Comparison of ENCODE assay signal across 8 cellular contexts in genomic region chr13:28493740-28494536, GRCh38. TPM values are rescaled to one million over a fixed set of nuclear protein-coding genes. Genes with fewer than 3 reads are reported as not detected.
DNase-seq lines count a peak whose midpoint lies in the region; ATAC-seq and TF ChIP-seq lines count a peak whose summit lies in the region.

No MANE protein-coding gene starts in this region.

- peaks cover 5% of the 10 kb centered on the region for H3K4me1 Mint-ChIP-seq in neural progenitor cell

- H3K9ac ChIP-seq in neural progenitor cell: no peak overlapping the region

- TF ChIP-seq CTCF in BE2C (IDR thresholded peaks at IDR 0.05; ENCODE audit: low read depth, low read length): no peak
- TF ChIP-seq CTCF in dorsolateral prefrontal cortex (IDR thresholded peaks at IDR 0.05 in 54 of 56, conservative IDR thresholded peaks at IDR 0.05 in 2 of 56; ENCODE audit: low read depth in 1 of 56, partially characterized antibody in 56 of 56): no peak
- no peak for TF ChIP-seq CTCF in neural progenitor cell (IDR thresholded peaks at IDR 0.05)

- H3K9me3 ChIP-seq in BE2C: no peaks in the 10 kb centered on the region
- no peaks in the 10 kb centered on the region for H3K9me3 ChIP-seq in neural progenitor cell (ENCODE audit: low read depth)

- H3K27ac ChIP-seq in dorsolateral prefrontal cortex: peak overlapping the region in 38 of 59 donors; percentile 5 to 81 (median 50)
- H3K27ac ChIP-seq in neural progenitor cell: no peak overlapping the region

- H3K79me2 ChIP-seq in neural progenitor cell (ENCODE audit: low read depth): peaks cover 10% of the 10 kb centered on the region

- peaks cover 24% of the 10 kb centered on the region for H3F3A ChIP-seq in neural progenitor cell (ENCODE audit: low read depth)

- intact Hi-C loops in dorsolateral prefrontal cortex (cut with DNase I): no loop called here

- H3K27ac Mint-ChIP-seq in neural progenitor cell: no peak overlapping the region

- no peaks in the 10 kb centered on the region for H3K9me3 Mint-ChIP-seq in neural progenitor cell

- peaks cover 23% of the 10 kb centered on the region for H4K20me1 ChIP-seq in neural progenitor cell (ENCODE audit: low read depth)

- H2AFZ ChIP-seq in neural progenitor cell (replicated peaks): peak overlapping the region; percentile 91

- peak; percentile 29 for ATAC-seq in HG02642 (IDR thresholded peaks at IDR 0.05; ENCODE audit: poor library complexity, unreplicated experiment)

- H3K27me3 Mint-ChIP-seq in neural progenitor cell (ENCODE audit: insufficient read depth, low read depth): peaks cover 59% of the 10 kb centered on the region

- H3K4me1 ChIP-seq in BE2C (peaks cover 4% of the 10 kb centered on the region; the same call in 1 of the 2 replicates), neural progenitor cell (peaks cover 11% of the 10 kb centered on the region)

- H3K27me3 ChIP-seq in BE2C (peaks cover 45% of the 10 kb centered on the region), dorsolateral prefrontal cortex (peaks cover 13 to 88% (median 72%) of the 10 kb centered on the region in 45 donors), neural progenitor cell (peaks cover 89% of the 10 kb centered on the region)

- H3K4me3 Mint-ChIP-seq in neural progenitor cell: peak overlapping the region; percentile 80

- peak; percentile 19 for DNase-seq in BE2C
- DNase-seq in dorsolateral prefrontal cortex: peak in 1 of 10 donors; percentile 17
- DNase-seq in neural progenitor cell (ENCODE audit: low spot score): peak; percentile 67
- no peak for DNase-seq in stimulated activated naive CD4-positive, alpha-beta T cell treated with Interleukin-2 at 50 U/mL for 16 hours (lab: John Stamatoyannopoulos, UW)
- no peak for DNase-seq in NCI-H2196 (lab: John Stamatoyannopoulos, UW; ENCODE audit: unreplicated experiment)
- no peak for DNase-seq in inferior parietal cortex (ENCODE audit: extremely low spot score)
- DNase-seq in pons (ENCODE audit: low spot score): no peak

- no peaks in the 10 kb centered on the region for H3K36me3 Mint-ChIP-seq in neural progenitor cell

- no peaks in the 10 kb centered on the region for H3K36me3 ChIP-seq in BE2C
- H3K36me3 ChIP-seq in neural progenitor cell: no peaks in the 10 kb centered on the region

- H3K4me3 ChIP-seq in BE2C (ENCODE audit: low read depth, low read length): peak overlapping the region; percentile 51
- H3K4me3 ChIP-seq in dorsolateral prefrontal cortex: peak overlapping the region; percentile 27 to 71 (median 54)
- H3K4me3 ChIP-seq in neural progenitor cell: peak overlapping the region; percentile 67

- H3K4me2 ChIP-seq in neural progenitor cell: peak overlapping the region; percentile 80

RNA-seq across cellular contexts. Expression of gene FLT1, which starts 1.0 kb away (rescaled TPM):
- 0.79 TPM for polyA plus RNA-seq in BE2C (2012; ENCODE audit: insufficient read depth, insufficient read length, low read depth)
- 100 to 1,000 TPM in 2 of 120 experiments, 10 to 100 TPM in 118; 19.3 to 118 (median 47.2) TPM for total RNA-seq in dorsolateral prefrontal cortex
- 0.37 and 0.47 TPM in 2 replicates for total RNA-seq in neural progenitor cell (ENCODE audit: low replicate concordance)

Comparison
In these comparisons a context has a peak if more than half of its experiments do, and no peak if none do; other contexts are left out.
1. DNase-seq: peak in BE2C (single experiment) and neural progenitor cell (single experiment); none in stimulated activated naive CD4-positive, alpha-beta T cell treated with Interleukin-2 at 50 U/mL for 16 hours (single experiment), NCI-H2196 (single experiment), inferior parietal cortex (single experiment) and pons (single experiment).
2. RNA of gene FLT1, which starts 1.0 kb away (total RNA-seq): 19.3 to 118 TPM in dorsolateral prefrontal cortex; 0.37 to 0.47 TPM in neural progenitor cell; every median in the first group is over 10 times any median in the second.
3. Peak in every context shown above with its lines, with median percentiles within 50 percentile points of each other: H3K4me3 ChIP-seq.